Comparison of ENCODE assay signal across 8 cellular contexts in the genomic region with DNA sequence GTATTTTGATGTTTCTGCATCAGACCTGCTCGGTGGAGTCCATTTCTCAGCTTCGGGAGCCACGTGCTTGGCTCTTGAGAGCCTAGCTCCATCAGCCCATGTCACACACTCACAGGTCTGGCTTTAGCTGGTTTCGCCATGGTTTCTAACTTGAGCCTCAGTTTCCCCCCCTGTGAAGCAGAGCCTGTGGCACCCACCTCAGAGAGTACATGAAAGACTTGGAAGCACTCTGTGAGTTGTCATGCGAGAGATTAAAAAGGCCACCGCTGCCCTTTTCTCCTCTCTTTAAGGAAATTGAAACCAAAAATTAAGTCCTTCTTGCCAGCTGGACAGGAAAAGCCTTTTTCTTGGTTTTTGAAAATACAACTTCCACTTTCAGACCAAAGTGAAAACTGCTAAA. TPM values are rescaled to one million over a fixed set of nuclear protein-coding genes. Genes with fewer than 3 reads are reported as not detected.
DNase-seq lines count a peak whose midpoint lies in the region; ATAC-seq, FAIRE-seq and TF ChIP-seq lines count a peak whose summit lies in the region.

No MANE protein-coding gene starts in this region.

- H3K9me3 ChIP-seq in esophagus (ENCODE audit: control insufficient read depth in 2 of 2, insufficient read depth in 1 of 2, low read depth in 1 of 2, low read length in 1 of 2): no peaks in the 10 kb centered on the region

- 23 to 51% methylated on average over 6 of the region's 6 CpGs for WGBS in esophagus, 2 donors

- peak overlapping the region; percentile 69 to 75 for H3K4me3 Mint-ChIP-seq in stimulated activated naive B cell treated with anti-CD40 and anti-IgM and Interleukin-4, amounts not matched to agents 10 μg/mL and 1 μg/mL and 100 μg/mL, for 72 hours

- peaks cover 0 to 9% of the 10 kb centered on the region in 2 donors for H3K36me3 ChIP-seq in esophagus (ENCODE audit: control insufficient read depth in 2 of 2, insufficient read depth in 2 of 2, low read length in 1 of 2)

- H3K4me1 ChIP-seq in esophagus (ENCODE audit: control insufficient read depth in 2 of 2, insufficient read depth in 2 of 2, low read length in 1 of 2): peaks cover 9 to 17% of the 10 kb centered on the region in 2 donors

- TF ChIP-seq POLR2A in GM12892 (IDR thresholded peaks at IDR 0.05; ENCODE audit: low read depth, low read length): no peak

- H3K36me3 Mint-ChIP-seq in stimulated activated naive B cell treated with anti-CD40 and anti-IgM and Interleukin-4, amounts not matched to agents 10 μg/mL and 1 μg/mL and 100 μg/mL, for 72 hours: peaks cover 40 to 62% of the 10 kb centered on the region in 2 donors

- no peaks in the 10 kb centered on the region for H3K9me3 Mint-ChIP-seq in stimulated activated naive B cell treated with anti-CD40 and anti-IgM and Interleukin-4, amounts not matched to agents 10 μg/mL and 1 μg/mL and 100 μg/mL, for 72 hours

- peak; percentile 52 for ATAC-seq in GM19372 (IDR thresholded peaks at IDR 0.05; ENCODE audit: low read depth, unreplicated experiment)
- ATAC-seq in stimulated activated naive B cell treated with anti-CD40 and anti-IgM and Interleukin-4, amounts not matched to agents 10 μg/mL and 1 μg/mL and 100 μg/mL, for 72 hours (replicated peaks): peak; percentile 57 to 82

- FAIRE-seq in GM12892 (lab: Jason Lieb, UNC): no peak

- H3K27ac ChIP-seq in HL-60 (replicated peaks) (peak overlapping the region; percentile 26; the same call in 1 of the 2 replicates), esophagus (ENCODE audit: low read depth in 2 of 2, low read length in 1 of 2) (peak overlapping the region; percentile 36 to 64)

- H3K4me3 ChIP-seq in HL-60 (replicated peaks; ENCODE audit: insufficient read depth, low read length): no peak overlapping the region
- no peak overlapping the region for H3K4me3 ChIP-seq in esophagus (ENCODE audit: low read depth in 1 of 2, low read length in 2 of 2)

- TF ChIP-seq CTCF in HL-60 (IDR thresholded peaks at IDR 0.05; ENCODE audit: insufficient read depth, low read length): no peak

- H3K27me3 ChIP-seq in HL-60 (ENCODE audit: insufficient read depth, poor library complexity, severe bottlenecking) (no peaks in the 10 kb centered on the region), esophagus (ENCODE audit: control insufficient read depth in 1 of 2, insufficient read depth in 2 of 2, low read length in 2 of 2) (no peaks in the 10 kb centered on the region)

- DNase-seq in AG08396 (ENCODE audit: low spot score) (peak; percentile 45), HL-60 (ENCODE audit: low read depth in 1 of 2, low spot score in 1 of 2) (no peak), T1000 (lab: John Stamatoyannopoulos, UW) (no peak), GM12892 (ENCODE audit: insufficient read length) (no peak), NCI-H2081 treated with DMSO at 0.1 percent for 48 hours (lab: John Stamatoyannopoulos, UW) (no peak)
- DNase-seq in stimulated activated naive B cell treated with anti-CD40 and anti-IgM and Interleukin-4, amounts not matched to agents 10 μg/mL and 1 μg/mL and 100 μg/mL, for 72 hours: no peak

- H3K27ac Mint-ChIP-seq in stimulated activated naive B cell treated with anti-CD40 and anti-IgM and Interleukin-4, amounts not matched to agents 10 μg/mL and 1 μg/mL and 100 μg/mL, for 72 hours: peak overlapping the region; percentile 88

- no peaks in the 10 kb centered on the region for H3K27me3 Mint-ChIP-seq in stimulated activated naive B cell treated with anti-CD40 and anti-IgM and Interleukin-4, amounts not matched to agents 10 μg/mL and 1 μg/mL and 100 μg/mL, for 72 hours

- peaks cover 72 to 92% of the 10 kb centered on the region in 2 donors for H3K4me1 Mint-ChIP-seq in stimulated activated naive B cell treated with anti-CD40 and anti-IgM and Interleukin-4, amounts not matched to agents 10 μg/mL and 1 μg/mL and 100 μg/mL, for 72 hours

RNA-seq across cellular contexts. Expression of a gene that starts 8.8 kb away (rescaled TPM):
- 1 to 10 TPM; 7.9 to 8.9 TPM for polyA plus RNA-seq in esophagus
- polyA plus RNA-seq in GM12892 (2012; ENCODE audit: missing spikeins): 18.4 TPM
